ENCODE assay signal across 22 cellular contexts in genomic region chr3:53457068-53457467, GRCh38. TPM values are rescaled to one million over a fixed set of nuclear protein-coding genes. Genes with fewer than 3 reads are reported as not detected.
"Had no signal": no experiment of that assay in that cellular context is flagged by ENCODE, and none has a peak within 500 bp of the region (broad histone marks: within the 10 kb centered on the region; RNA-seq: fewer than 3 reads in every experiment).

No MANE protein-coding gene starts in this region.

- ATAC-seq: gastroesophageal sphincter, left ventricle myocardium superior, T-helper 17 cell, WTC11 had no signal

- H3K4me3 ChIP-seq: coronary artery, gastroesophageal sphincter, prostate gland, upper lobe of left lung had no signal

- H3K9me3 ChIP-seq: gastroesophageal sphincter, prostate gland, upper lobe of left lung had no signal

- DNase-seq: activated CD4-positive, alpha-beta T cell treated with anti-CD3 and anti-CD28 coated beads, Interleukin-2, amount 50 U/mL, for 48 hours; activated naive CD4-positive, alpha-beta T cell treated with anti-CD3 and anti-CD28 coated beads for 36 hours; activated naive CD8-positive, alpha-beta T cell treated with anti-CD3 and anti-CD28 coated beads, Interleukin-2, amount 10 ng/mL, durations not matched to agents 7 days and 5 days; activated T-cell treated with anti-CD3 and anti-CD28 coated beads, Interleukin-2, amount 50 U/mL, for 48 hours; amniotic stem cell; cerebellar nuclear complex; endodermal cell; head of caudate nucleus; left ventricle myocardium superior; mammary epithelial cell; midbrain; stimulated activated CD4-positive, alpha-beta T cell treated with anti-CD3 and anti-CD28 coated beads, Interleukin-4, amount 100 ng/mL, for 1 hour; stimulated activated naive CD4-positive, alpha-beta T cell treated with Interleukin-2 at 50 U/mL for 16 hours; T-helper 17 cell; upper lobe of left lung had no signal

- H3K36me3 ChIP-seq: gastroesophageal sphincter, prostate gland, upper lobe of left lung had no signal

- H3K36me3 Mint-ChIP-seq: activated naive CD8-positive, alpha-beta T cell treated with anti-CD3 and anti-CD28 coated beads, Interleukin-2, amount 10 ng/mL, durations not matched to agents 7 days and 5 days; natural killer cell treated with Interleukin-12 subunit alpha and Interleukin-12 subunit beta and Interleukin-15 and Interleukin-18, amount 100 ng/mL, for 72 hours; WTC11 had no signal

- H3K4me3 Mint-ChIP-seq: activated naive CD4-positive, alpha-beta T cell treated with anti-CD3 and anti-CD28 coated beads for 36 hours; activated naive CD8-positive, alpha-beta T cell treated with anti-CD3 and anti-CD28 coated beads, Interleukin-2, amount 10 ng/mL, durations not matched to agents 7 days and 5 days; endodermal cell; natural killer cell treated with Interleukin-12 subunit alpha and Interleukin-12 subunit beta and Interleukin-15 and Interleukin-18, amount 100 ng/mL, for 72 hours; T-helper 17 cell; WTC11 had no signal

- FAIRE-seq: bronchial epithelial cell, islet of Langerhans had no signal

- H3K27ac ChIP-seq: coronary artery, gastroesophageal sphincter, prostate gland, upper lobe of left lung had no signal

- H3K27ac Mint-ChIP-seq: activated naive CD4-positive, alpha-beta T cell treated with anti-CD3 and anti-CD28 coated beads for 36 hours; activated naive CD8-positive, alpha-beta T cell treated with anti-CD3 and anti-CD28 coated beads, Interleukin-2, amount 10 ng/mL, durations not matched to agents 7 days and 5 days; endodermal cell; natural killer cell treated with Interleukin-12 subunit alpha and Interleukin-12 subunit beta and Interleukin-15 and Interleukin-18, amount 100 ng/mL, for 72 hours; T-helper 17 cell; WTC11 had no signal

- H3K4me1 ChIP-seq: gastroesophageal sphincter, prostate gland, upper lobe of left lung had no signal

- H3K4me1 Mint-ChIP-seq: activated naive CD8-positive, alpha-beta T cell treated with anti-CD3 and anti-CD28 coated beads, Interleukin-2, amount 10 ng/mL, durations not matched to agents 7 days and 5 days; endodermal cell; T-helper 17 cell; WTC11 had no signal

- H3K9me3 Mint-ChIP-seq: activated naive CD4-positive, alpha-beta T cell treated with anti-CD3 and anti-CD28 coated beads for 36 hours; activated naive CD8-positive, alpha-beta T cell treated with anti-CD3 and anti-CD28 coated beads, Interleukin-2, amount 10 ng/mL, durations not matched to agents 7 days and 5 days; endodermal cell; natural killer cell treated with Interleukin-12 subunit alpha and Interleukin-12 subunit beta and Interleukin-15 and Interleukin-18, amount 100 ng/mL, for 72 hours; WTC11 had no signal

- H3K27me3 ChIP-seq: gastroesophageal sphincter, upper lobe of left lung had no signal

RNA-seq across cellular contexts. Expression of gene CACNA1D, which starts 37.3 kb away (rescaled TPM):
- total RNA-seq: activated naive CD4-positive, alpha-beta T cell treated with anti-CD3 and anti-CD28 coated beads for 36 hours; activated naive CD8-positive, alpha-beta T cell treated with anti-CD3 and anti-CD28 coated beads, Interleukin-2, amount 10 ng/mL, durations not matched to agents 7 days and 5 days had no signal
